ENCODE assay signal across 16 cellular contexts in the genomic region with DNA sequence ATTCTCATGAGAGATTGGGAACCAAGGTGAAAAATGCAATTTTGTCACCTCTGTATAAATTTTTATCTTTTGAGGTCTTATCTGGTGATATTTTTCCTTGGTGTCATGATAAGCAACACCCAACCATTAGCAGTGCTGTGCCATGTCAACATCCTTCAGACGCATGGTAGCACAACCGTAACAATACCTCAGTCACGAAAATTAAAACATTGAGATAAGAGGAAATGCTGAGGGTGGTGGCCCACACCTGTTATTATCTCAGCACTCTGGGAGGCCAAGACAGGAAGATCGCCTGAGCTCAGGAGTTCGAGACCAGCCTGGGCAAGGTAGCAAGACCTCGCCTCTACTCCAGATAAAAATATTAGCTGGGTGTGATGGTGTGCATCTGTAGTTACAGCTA.
A peak's percentile ranks its signal among the peaks of the same experiment; 100 is the strongest.
DNase-seq lines count a peak whose midpoint lies in the region; ATAC-seq, FAIRE-seq and TF ChIP-seq lines count a peak whose summit lies in the region.
"Had no signal": no experiment of that assay in that cellular context is flagged by ENCODE, and none has a peak within 500 bp of the region (broad histone marks: within the 10 kb centered on the region; RNA-seq: fewer than 3 reads in every experiment).

No MANE protein-coding gene starts in this region.

- H3K4me3 Mint-ChIP-seq in dendritic cell treated with granulocyte-macrophage colony-stimulating factor and Interleukin-4, amounts not matched to agents 40 ng/mL and 50 ng/mL, for 4 days = no peak overlapping the region
- H3K4me3 Mint-ChIP-seq in stimulated activated memory B cell treated with anti-CD40 and anti-IgM and Interleukin-4, amounts not matched to agents 10 μg/mL and 1 μg/mL and 100 μg/mL, for 72 hours = no peak overlapping the region

- H3K9me2 ChIP-seq in OCI-LY1 (ENCODE audit: low read depth, low read length) = no peaks in the 10 kb centered on the region

- H3K9ac ChIP-seq in BLaER1 treated with 17β-estradiol and CSF1 and Interleukin-3, amounts not matched to agents 10 nM and 100 nM = peak overlapping the region in 8 of 11 experiments; percentile 10 to 92 (median 71); a peak in 14 of 22 replicates
- no peak overlapping the region for H3K9ac ChIP-seq in OCI-LY1 (ENCODE audit: low read length)

- no peak for DNase-seq in GM19239 (ENCODE audit: insufficient read length, low spot score)
- DNase-seq: NCI-H1105, NCI-H2029 treated with DMSO at 0.1 percent for 48 hours, NCI-H226, NCI-H524, NCI-H82 had no signal

- peaks cover 2% of the 10 kb centered on the region for H3K27me3 Mint-ChIP-seq in dendritic cell treated with granulocyte-macrophage colony-stimulating factor and Interleukin-4, amounts not matched to agents 40 ng/mL and 50 ng/mL, for 4 days
- no peaks in the 10 kb centered on the region for H3K27me3 Mint-ChIP-seq in stimulated activated memory B cell treated with anti-CD40 and anti-IgM and Interleukin-4, amounts not matched to agents 10 μg/mL and 1 μg/mL and 100 μg/mL, for 72 hours

- H3F3A ChIP-seq in OCI-LY1 (ENCODE audit: insufficient read depth, low read length) = no peaks in the 10 kb centered on the region

- H3K9me3 ChIP-seq in BLaER1 treated with 17β-estradiol and CSF1 and Interleukin-3, amounts not matched to agents 10 nM and 100 nM (replicated peaks in 1 of 11) = no peaks in the 10 kb centered on the region
- H3K9me3 ChIP-seq in OCI-LY1 (ENCODE audit: low read length) = no peaks in the 10 kb centered on the region
- H3K9me3 ChIP-seq: SJSA1 had no signal

- H3K27me3 ChIP-seq in BLaER1 treated with 17β-estradiol and CSF1 and Interleukin-3, amounts not matched to agents 10 nM and 100 nM = no peaks in the 10 kb centered on the region
- no peaks in the 10 kb centered on the region for H3K27me3 ChIP-seq in OCI-LY1 (ENCODE audit: insufficient read depth, low read length)
- H3K27me3 ChIP-seq: SJSA1 had no signal

- intact Hi-C loops in dendritic cell treated with granulocyte-macrophage colony-stimulating factor and Interleukin-4, amounts not matched to agents 40 ng/mL and 50 ng/mL, for 4 days (cut with micrococcal nuclease) = loop anchor here (1.0 to 2.0 kb wide), 2 partner anchors 9 to 13 kb away; no protein-coding TSS in a partner anchor

- H3K27ac Mint-ChIP-seq in dendritic cell treated with granulocyte-macrophage colony-stimulating factor and Interleukin-4, amounts not matched to agents 40 ng/mL and 50 ng/mL, for 4 days = peak overlapping the region; percentile 89
- peak overlapping the region; percentile 4 for H3K27ac Mint-ChIP-seq in stimulated activated memory B cell treated with anti-CD40 and anti-IgM and Interleukin-4, amounts not matched to agents 10 μg/mL and 1 μg/mL and 100 μg/mL, for 72 hours

- TF ChIP-seq CTCF in OCI-LY1 (IDR thresholded peaks at IDR 0.05; ENCODE audit: low read length) = no peak

- peak overlapping the region in 10 of 11 experiments; percentile 57 to 100 (median 98); a peak in 20 of 22 replicates for H3K27ac ChIP-seq in BLaER1 treated with 17β-estradiol and CSF1 and Interleukin-3, amounts not matched to agents 10 nM and 100 nM
- peak overlapping the region; percentile 47 for H3K27ac ChIP-seq in OCI-LY1 (ENCODE audit: low read depth, low read length, poor library complexity, severe bottlenecking)
- H3K27ac ChIP-seq: SJSA1 had no signal

- no peak for FAIRE-seq in GM19239 (lab: Jason Lieb, UNC)
- FAIRE-seq: D721Med, HepG2 had no signal

- H3K4me3 ChIP-seq in BLaER1 treated with 17β-estradiol and CSF1 and Interleukin-3, amounts not matched to agents 10 nM and 100 nM = peak overlapping the region in 1 of 10 experiments; percentile 21; a peak in 1 of 20 replicates
- no peak overlapping the region for H3K4me3 ChIP-seq in OCI-LY1 (ENCODE audit: low read depth, low read length, poor library complexity, severe bottlenecking)
- H3K4me3 ChIP-seq: SJSA1 had no signal

- H3K79me2 ChIP-seq in OCI-LY1 (ENCODE audit: insufficient read depth, low read length) = no peaks in the 10 kb centered on the region

- no peaks in the 10 kb centered on the region for H4K20me1 ChIP-seq in BLaER1 treated with 17β-estradiol and CSF1 and Interleukin-3, amounts not matched to agents 10 nM and 100 nM
- H4K20me1 ChIP-seq in OCI-LY1 (ENCODE audit: insufficient read depth, low read length) = no peaks in the 10 kb centered on the region

- peaks cover 28 to 97% (median 79%) of the 10 kb centered on the region in 10 experiments for H3K4me1 ChIP-seq in BLaER1 treated with 17β-estradiol and CSF1 and Interleukin-3, amounts not matched to agents 10 nM and 100 nM
- peaks cover 41% of the 10 kb centered on the region for H3K4me1 ChIP-seq in OCI-LY1 (ENCODE audit: insufficient read depth, low read length, severe bottlenecking)
- H3K4me1 ChIP-seq: SJSA1 had no signal

- peak overlapping the region in 10 of 11 experiments; percentile 15 to 97 (median 78); a peak in 19 of 22 replicates for H3K4me2 ChIP-seq in BLaER1 treated with 17β-estradiol and CSF1 and Interleukin-3, amounts not matched to agents 10 nM and 100 nM
- H3K4me2 ChIP-seq in OCI-LY1 (ENCODE audit: low read length) = no peak overlapping the region; the same call in 1 of the 2 replicates

- H3K36me3 Mint-ChIP-seq in dendritic cell treated with granulocyte-macrophage colony-stimulating factor and Interleukin-4, amounts not matched to agents 40 ng/mL and 50 ng/mL, for 4 days (ENCODE audit: low read depth) = peaks cover 55% of the 10 kb centered on the region
- no peaks in the 10 kb centered on the region for H3K36me3 Mint-ChIP-seq in stimulated activated memory B cell treated with anti-CD40 and anti-IgM and Interleukin-4, amounts not matched to agents 10 μg/mL and 1 μg/mL and 100 μg/mL, for 72 hours

- H3K36me3 ChIP-seq in BLaER1 treated with 17β-estradiol and CSF1 and Interleukin-3, amounts not matched to agents 10 nM and 100 nM = peaks cover 0 to 24% (median 15%) of the 10 kb centered on the region in 11 experiments; a peak in 15 of 22 replicates
- H3K36me3 ChIP-seq in OCI-LY1 (ENCODE audit: insufficient read depth, low read length) = peaks cover 12% of the 10 kb centered on the region; the same call in 1 of the 2 replicates
- H3K36me3 ChIP-seq: SJSA1 had no signal

- ATAC-seq in stimulated activated memory B cell treated with anti-CD40 and anti-IgM and Interleukin-4, amounts not matched to agents 10 μg/mL and 1 μg/mL and 100 μg/mL, for 72 hours = no peak
- no peak for ATAC-seq in HG02970 (IDR thresholded peaks at IDR 0.05; ENCODE audit: low FRiP score, unreplicated experiment)
- no peak for ATAC-seq in HG03571 (IDR thresholded peaks at IDR 0.05; ENCODE audit: unreplicated experiment)
- ATAC-seq in HG02759 (IDR thresholded peaks at IDR 0.05; ENCODE audit: unreplicated experiment) = no peak
- ATAC-seq: HepG2 had no signal

- H3K4me1 Mint-ChIP-seq in dendritic cell treated with granulocyte-macrophage colony-stimulating factor and Interleukin-4, amounts not matched to agents 40 ng/mL and 50 ng/mL, for 4 days (ENCODE audit: low read depth) = peaks cover 97% of the 10 kb centered on the region
- peaks cover 44% of the 10 kb centered on the region for H3K4me1 Mint-ChIP-seq in stimulated activated memory B cell treated with anti-CD40 and anti-IgM and Interleukin-4, amounts not matched to agents 10 μg/mL and 1 μg/mL and 100 μg/mL, for 72 hours

- no peak overlapping the region for H2AFZ ChIP-seq in OCI-LY1 (ENCODE audit: low read length)

- no peaks in the 10 kb centered on the region for H3K9me3 Mint-ChIP-seq in dendritic cell treated with granulocyte-macrophage colony-stimulating factor and Interleukin-4, amounts not matched to agents 40 ng/mL and 50 ng/mL, for 4 days
- no peaks in the 10 kb centered on the region for H3K9me3 Mint-ChIP-seq in stimulated activated memory B cell treated with anti-CD40 and anti-IgM and Interleukin-4, amounts not matched to agents 10 μg/mL and 1 μg/mL and 100 μg/mL, for 72 hours
